Comparison of ENCODE assay signal across 8 cellular contexts in the genomic region with DNA sequence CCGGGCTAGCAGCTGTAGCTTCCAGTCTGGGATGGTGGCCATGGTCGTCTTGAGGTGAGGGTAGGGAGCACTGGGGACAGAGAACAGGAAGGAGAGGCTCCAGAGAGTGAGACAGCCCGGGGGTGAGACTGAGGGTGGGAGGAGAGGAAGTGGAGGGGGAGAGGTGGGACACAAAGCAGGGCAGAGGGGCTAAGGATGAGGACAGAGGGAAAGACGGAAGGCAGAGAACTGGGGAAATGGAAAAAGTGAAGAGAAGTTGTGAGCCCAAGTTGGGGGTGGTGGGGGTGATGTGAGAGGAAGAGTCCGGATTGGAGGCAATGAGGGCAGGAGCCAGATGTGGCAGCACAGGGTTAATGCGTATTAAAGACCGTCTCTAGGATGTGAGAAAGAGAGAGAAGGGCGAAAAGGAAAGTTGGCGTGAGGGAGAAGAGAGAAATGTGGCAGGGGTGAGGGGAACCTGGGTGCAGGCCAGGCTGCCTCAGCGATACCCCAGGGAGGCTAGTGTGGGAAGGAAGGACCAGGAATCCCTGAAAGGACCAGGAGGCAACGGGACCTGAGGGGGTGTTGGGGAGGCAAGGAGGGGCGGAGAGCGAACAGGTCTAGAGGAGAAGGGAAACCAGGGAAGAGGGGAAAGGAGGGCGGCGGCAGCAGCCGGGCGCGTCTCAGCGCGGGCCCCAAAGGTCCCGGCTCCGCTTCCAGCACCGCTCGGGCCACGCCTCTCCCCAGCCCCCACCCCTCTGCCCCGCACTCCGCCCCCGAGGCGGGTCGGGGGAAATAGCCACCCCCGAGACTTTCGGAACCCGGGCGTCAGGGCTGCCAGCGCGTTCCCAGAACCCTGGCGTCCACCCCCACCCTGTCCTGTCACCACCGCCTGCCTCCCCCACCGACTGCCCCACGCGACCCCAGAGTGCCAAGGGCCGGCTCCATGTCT.
DNase-seq lines count a peak whose midpoint lies in the region; FAIRE-seq and TF ChIP-seq lines count a peak whose summit lies in the region.

A gene with protein sequence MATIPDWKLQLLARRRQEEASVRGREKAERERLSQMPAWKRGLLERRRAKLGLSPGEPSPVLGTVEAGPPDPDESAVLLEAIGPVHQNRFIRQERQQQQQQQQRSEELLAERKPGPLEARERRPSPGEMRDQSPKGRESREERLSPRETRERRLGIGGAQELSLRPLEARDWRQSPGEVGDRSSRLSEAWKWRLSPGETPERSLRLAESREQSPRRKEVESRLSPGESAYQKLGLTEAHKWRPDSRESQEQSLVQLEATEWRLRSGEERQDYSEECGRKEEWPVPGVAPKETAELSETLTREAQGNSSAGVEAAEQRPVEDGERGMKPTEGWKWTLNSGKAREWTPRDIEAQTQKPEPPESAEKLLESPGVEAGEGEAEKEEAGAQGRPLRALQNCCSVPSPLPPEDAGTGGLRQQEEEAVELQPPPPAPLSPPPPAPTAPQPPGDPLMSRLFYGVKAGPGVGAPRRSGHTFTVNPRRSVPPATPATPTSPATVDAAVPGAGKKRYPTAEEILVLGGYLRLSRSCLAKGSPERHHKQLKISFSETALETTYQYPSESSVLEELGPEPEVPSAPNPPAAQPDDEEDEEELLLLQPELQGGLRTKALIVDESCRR (minus strand): TSS at position 669 of the 931 bp plus-strand sequence. CDS start 627 bp downstream, at position 42.

- peak within 1 kb of the TSS; percentile 100 for H3K27ac ChIP-seq in muscle layer of colon (ENCODE audit: low read depth, low read length)

- H3K4me3 ChIP-seq in epithelial cell of esophagus (ENCODE audit: low read length) = peak within 1 kb of the TSS; percentile 70
- H3K4me3 ChIP-seq in muscle layer of colon (ENCODE audit: low read depth in 1 of 2, low read length in 2 of 2) = peak within 1 kb of the TSS; percentile 94 to 99

- DNase-seq in ACHN = peak; percentile 64
- peak; percentile 31 for DNase-seq in GM19239 (ENCODE audit: insufficient read length, low spot score)
- DNase-seq in NOMO-1 (lab: John Stamatoyannopoulos, UW; ENCODE audit: unreplicated experiment in 2 of 2) = peak; percentile 27 to 59
- peak; percentile 79 for DNase-seq in activated T-cell treated with anti-CD3 and anti-CD28 coated beads for 1 hour (ENCODE audit: low read depth)
- peak; percentile 72 for DNase-seq in epithelial cell of esophagus (ENCODE audit: low read depth)
- DNase-seq in stimulated activated CD8-positive, alpha-beta memory T cell treated with anti-CD3 and anti-CD28 coated beads, Interleukin-4, amount 100 ng/mL, for 48 hours = peak; percentile 91
- DNase-seq in GM19238 (ENCODE audit: insufficient read length, low spot score) = no peak

- peaks cover 54% of the 10 kb centered on the region for H3K4me1 ChIP-seq in muscle layer of colon (ENCODE audit: insufficient read depth, low read length)

- H3K9me3 ChIP-seq in muscle layer of colon (ENCODE audit: low read length) = no peaks in the 10 kb centered on the region

- in situ Hi-C loops in ACHN (cut with HindIII; ENCODE audit: low pct_ligation_motif_present, low pct_unique_long_range_greater_than_20kb, low sequenced_read_pairs) = no loop called here

- H3K9ac ChIP-seq in muscle layer of colon (ENCODE audit: low read length) = peak within 1 kb of the TSS; percentile 98

- peaks cover 3% of the 10 kb centered on the region for H3K36me3 ChIP-seq in muscle layer of colon (ENCODE audit: insufficient read depth, low read length)

- peak; percentile 66 for FAIRE-seq in GM19239 (lab: Jason Lieb, UNC)

- TF ChIP-seq CTCF in epithelial cell of esophagus (IDR thresholded peaks at IDR 0.05; ENCODE audit: insufficient read depth, low read depth, low read length, missing control alignments) = no peak

- H3K27me3 ChIP-seq in muscle layer of colon (ENCODE audit: control insufficient read depth in 1 of 2, insufficient read depth in 2 of 2, low read length in 2 of 2) = no peaks in the 10 kb centered on the region
